Comparison of ENCODE assay signal across 1 cellular context in the genomic region with DNA sequence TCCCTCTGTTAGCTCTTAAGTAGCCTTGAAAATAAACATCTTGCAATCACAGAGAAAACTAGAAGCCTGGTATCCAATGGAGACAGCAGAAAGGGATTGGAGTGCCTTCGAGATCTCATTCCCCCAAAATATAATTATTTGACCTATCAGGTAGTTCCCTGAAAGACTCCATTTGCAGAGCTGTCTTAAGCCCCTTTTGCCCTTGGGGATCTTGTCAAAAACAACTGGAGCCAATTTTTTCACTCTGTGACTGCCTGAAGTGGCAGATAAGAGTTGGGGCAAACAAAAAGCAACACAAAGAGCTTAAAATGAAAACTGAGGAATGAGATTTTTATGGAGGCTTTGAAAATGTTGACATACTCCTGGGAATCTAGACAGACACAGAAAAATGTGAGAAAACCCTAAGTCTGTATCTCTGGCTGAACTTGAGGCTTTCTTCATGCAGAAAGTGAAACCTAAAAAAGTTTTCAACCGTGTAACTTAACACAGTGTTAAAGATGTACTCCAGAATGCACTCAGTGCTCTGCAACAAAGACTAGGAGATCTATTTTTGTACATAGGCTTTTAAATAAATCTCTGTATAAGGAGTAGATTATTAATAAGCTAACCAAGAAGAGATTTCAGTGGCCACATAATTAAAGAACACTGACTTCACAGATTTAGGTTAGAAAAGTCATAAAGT.
TF ChIP-seq lines count a peak whose summit lies in the region.

No MANE protein-coding gene starts in this region.

TF ChIP-seq in GM23338, 12 proteins besides CTCF, POLR2A, EP300 and RAD21 (continued from another document):
- TF ChIP-seq ZNF462 (CRISPR knock-in tag; IDR thresholded peaks at IDR 0.05) (no peak), JUNB (IDR thresholded peaks at IDR 0.05; ENCODE audit: unreplicated experiment) (no peak)
- TF ChIP-seq, protein P1, sequence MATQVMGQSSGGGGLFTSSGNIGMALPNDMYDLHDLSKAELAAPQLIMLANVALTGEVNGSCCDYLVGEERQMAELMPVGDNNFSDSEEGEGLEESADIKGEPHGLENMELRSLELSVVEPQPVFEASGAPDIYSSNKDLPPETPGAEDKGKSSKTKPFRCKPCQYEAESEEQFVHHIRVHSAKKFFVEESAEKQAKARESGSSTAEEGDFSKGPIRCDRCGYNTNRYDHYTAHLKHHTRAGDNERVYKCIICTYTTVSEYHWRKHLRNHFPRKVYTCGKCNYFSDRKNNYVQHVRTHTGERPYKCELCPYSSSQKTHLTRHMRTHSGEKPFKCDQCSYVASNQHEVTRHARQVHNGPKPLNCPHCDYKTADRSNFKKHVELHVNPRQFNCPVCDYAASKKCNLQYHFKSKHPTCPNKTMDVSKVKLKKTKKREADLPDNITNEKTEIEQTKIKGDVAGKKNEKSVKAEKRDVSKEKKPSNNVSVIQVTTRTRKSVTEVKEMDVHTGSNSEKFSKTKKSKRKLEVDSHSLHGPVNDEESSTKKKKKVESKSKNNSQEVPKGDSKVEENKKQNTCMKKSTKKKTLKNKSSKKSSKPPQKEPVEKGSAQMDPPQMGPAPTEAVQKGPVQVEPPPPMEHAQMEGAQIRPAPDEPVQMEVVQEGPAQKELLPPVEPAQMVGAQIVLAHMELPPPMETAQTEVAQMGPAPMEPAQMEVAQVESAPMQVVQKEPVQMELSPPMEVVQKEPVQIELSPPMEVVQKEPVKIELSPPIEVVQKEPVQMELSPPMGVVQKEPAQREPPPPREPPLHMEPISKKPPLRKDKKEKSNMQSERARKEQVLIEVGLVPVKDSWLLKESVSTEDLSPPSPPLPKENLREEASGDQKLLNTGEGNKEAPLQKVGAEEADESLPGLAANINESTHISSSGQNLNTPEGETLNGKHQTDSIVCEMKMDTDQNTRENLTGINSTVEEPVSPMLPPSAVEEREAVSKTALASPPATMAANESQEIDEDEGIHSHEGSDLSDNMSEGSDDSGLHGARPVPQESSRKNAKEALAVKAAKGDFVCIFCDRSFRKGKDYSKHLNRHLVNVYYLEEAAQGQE (IDR thresholded peaks at IDR 0.05; ENCODE audit: unreplicated experiment): no peak
